In genomic region chr20:45578151-45578660, GRCh38 we compare ENCODE assay signal across 28 cellular contexts. TPM values are rescaled to one million over a fixed set of nuclear protein-coding genes. Genes with fewer than 3 reads are reported as not detected.
DNase-seq lines count a peak whose midpoint lies in the region; ATAC-seq, FAIRE-seq and TF ChIP-seq lines count a peak whose summit lies in the region.
"Had no signal": no experiment of that assay in that cellular context is flagged by ENCODE, and none has a peak within 500 bp of the region (broad histone marks: within the 10 kb centered on the region; RNA-seq: fewer than 3 reads in every experiment).

No MANE protein-coding gene starts in this region.

- H3K27ac ChIP-seq in small intestine (ENCODE audit: low read depth in 1 of 2, low read length in 1 of 2): no peak overlapping the region
- no peak overlapping the region for H3K27ac ChIP-seq in CD4-positive, alpha-beta T cell (ENCODE audit: low read depth, low read length)
- H3K27ac ChIP-seq: BLaER1 had no signal

- DNase-seq in HAP-1 (ENCODE audit: low spot score in 2 of 2) (peak; percentile 87 to 99), iPS-NIHi7 (ENCODE audit: extremely low spot score) (peak; percentile 26), small intestine (peak; percentile 4), activated gamma-delta T cell treated with Interleukin-2 at 50 U/mL for 16 hours (no peak), T-helper 1 cell (no peak)
- DNase-seq in CD4-positive, alpha-beta T cell: no peak
- DNase-seq: ACHN; CD8-positive, alpha-beta T cell; DMS153; HFFc6; Karpas-422; MV-4-11; NCI-H1105 treated with DMSO at 0.1 percent for 48 hours; NCI-H1694; NCI-H2227 treated with DMSO at 0.1 percent for 48 hours; NCI-H510A treated with DMSO at 0.1 percent for 48 hours; NCI-H774; NK-92 treated with Interleukin-12 subunit alpha and Interleukin-12 subunit beta, amount 100 ng/mL, for 24 hours; SIG-M5; SK-N-SH had no signal

- H3K9me3 Mint-ChIP-seq in brain: peaks cover 0 to 4% (median 0%) of the 10 kb centered on the region in 5 experiments
- no peaks in the 10 kb centered on the region for H3K9me3 Mint-ChIP-seq in CD4-positive, alpha-beta T cell
- H3K9me3 Mint-ChIP-seq: CD8-positive, alpha-beta T cell; HFFc6 had no signal

- H3K4me1 ChIP-seq in HAP-1 (peaks cover 20% of the 10 kb centered on the region), small intestine (ENCODE audit: control insufficient read depth in 2 of 2, insufficient read depth in 1 of 2, low read depth in 1 of 2, low read length in 1 of 2) (no peaks in the 10 kb centered on the region)
- H3K4me1 ChIP-seq: BLaER1 had no signal

- peak overlapping the region in 4 of 5 experiments; percentile 80 to 98 (median 85) for H3K27ac Mint-ChIP-seq in brain
- H3K27ac Mint-ChIP-seq in CD4-positive, alpha-beta T cell: no peak overlapping the region
- H3K27ac Mint-ChIP-seq: CD8-positive, alpha-beta T cell; HFFc6 had no signal

- no peak for FAIRE-seq in small intestine (lab: Jason Lieb, UNC)
- FAIRE-seq: G401.6, GM18507 had no signal

- no peaks in the 10 kb centered on the region for H3K36me3 ChIP-seq in HAP-1 (replicated peaks)
- no peaks in the 10 kb centered on the region for H3K36me3 ChIP-seq in small intestine (ENCODE audit: control insufficient read depth in 2 of 2, insufficient read depth in 2 of 2, low read length in 2 of 2)
- H3K36me3 ChIP-seq: BLaER1 had no signal

- H3K9me3 ChIP-seq in HAP-1: no peaks in the 10 kb centered on the region
- no peaks in the 10 kb centered on the region for H3K9me3 ChIP-seq in small intestine (ENCODE audit: control insufficient read depth, low read depth)
- no peaks in the 10 kb centered on the region for H3K9me3 ChIP-seq in CD4-positive, alpha-beta T cell (ENCODE audit: control insufficient read depth, low read length)
- H3K9me3 ChIP-seq: BLaER1, SK-N-SH had no signal

- H3K27me3 Mint-ChIP-seq in brain: no peaks in the 10 kb centered on the region
- peaks cover 25% of the 10 kb centered on the region for H3K27me3 Mint-ChIP-seq in CD4-positive, alpha-beta T cell

- POLR2A ChIA-PET in CD4-positive, alpha-beta T cell (lab: Charles Lee): no interaction called here

- CTCF ChIA-PET in CD4-positive, alpha-beta T cell (lab: Charles Lee): no interaction called here

- H3K4me1 Mint-ChIP-seq in brain: peaks cover 16% of the 10 kb centered on the region
- no peaks in the 10 kb centered on the region for H3K4me1 Mint-ChIP-seq in CD4-positive, alpha-beta T cell (ENCODE audit: low read depth)

- in situ Hi-C loops in HAP-1 (cut with MboI; ENCODE audit: low sequenced_read_pairs): no loop called here

- no peaks in the 10 kb centered on the region; the same call in 1 of the 2 replicates for H3K27me3 ChIP-seq in HAP-1 (ENCODE audit: low read depth)
- H3K27me3 ChIP-seq in small intestine (ENCODE audit: control insufficient read depth in 2 of 2, insufficient read depth in 2 of 2, low read length in 2 of 2): no peaks in the 10 kb centered on the region
- H3K27me3 ChIP-seq in CD4-positive, alpha-beta T cell (ENCODE audit: control insufficient read depth, insufficient read depth, low read length): peaks cover 9% of the 10 kb centered on the region
- H3K27me3 ChIP-seq: BLaER1 had no signal

- intact Hi-C loops in CD4-positive, alpha-beta T cell (cut with DNase I, micrococcal nuclease): no loop called here

- no peak for TF ChIP-seq CTCF in brain (conservative IDR thresholded peaks at IDR 0.05)
- no peak for TF ChIP-seq CTCF in CD4-positive, alpha-beta T cell (IDR thresholded peaks at IDR 0.05)

- peak overlapping the region in 1 of 5 experiments; percentile 50 for H3K4me3 Mint-ChIP-seq in brain
- no peak overlapping the region for H3K4me3 Mint-ChIP-seq in CD4-positive, alpha-beta T cell
- H3K4me3 Mint-ChIP-seq: CD8-positive, alpha-beta T cell; HFFc6 had no signal

- WGBS in small intestine, 3 donors: 50 to 71% (median 62%) methylated on average over 3 of the region's 3 CpGs

- H3K36me3 Mint-ChIP-seq in brain: no peaks in the 10 kb centered on the region
- no peaks in the 10 kb centered on the region for H3K36me3 Mint-ChIP-seq in CD4-positive, alpha-beta T cell (ENCODE audit: low read depth)
- H3K36me3 Mint-ChIP-seq: CD8-positive, alpha-beta T cell had no signal

- H3K4me3 ChIP-seq in HAP-1 (no peak overlapping the region), small intestine (ENCODE audit: low read depth in 1 of 2, low read length in 2 of 2) (no peak overlapping the region)
- H3K4me3 ChIP-seq: BLaER1 had no signal

- no peak for ATAC-seq in CD4-positive, alpha-beta T cell (ENCODE audit: poor library complexity)
- ATAC-seq: CD8-positive, alpha-beta T cell; Panc1 had no signal

RNA-seq across cellular contexts. Expression of gene WFDC8, which starts 0.9 kb away (rescaled TPM):
- not detected for polyA plus RNA-seq in brain (ENCODE audit: insufficient read depth, low read depth, low replicate concordance)
- polyA plus RNA-seq in small intestine: not detected
- not detected for total RNA-seq in CD4-positive, alpha-beta T cell
- total RNA-seq: CD8-positive, alpha-beta T cell; H4; HFFc6; HT1080; M059J had no signal
- polyA plus RNA-seq: SK-N-SH had no signal

RNA-seq across cellular contexts. Expression of gene EPPIN, which starts 31.0 kb away (rescaled TPM):
- polyA plus RNA-seq in brain (ENCODE audit: insufficient read depth, low read depth, low replicate concordance) (not detected), small intestine (not detected)
- total RNA-seq in CD4-positive, alpha-beta T cell: not detected
- total RNA-seq: CD8-positive, alpha-beta T cell; H4; HFFc6; HT1080; M059J had no signal
- polyA plus RNA-seq: SK-N-SH had no signal

RNA-seq across cellular contexts. Expression of gene WFDC6, which starts 38.9 kb away (rescaled TPM):
- polyA plus RNA-seq in brain (ENCODE audit: insufficient read depth, low read depth, low replicate concordance) (not detected), small intestine (not detected)
- total RNA-seq in CD4-positive, alpha-beta T cell: not detected
- total RNA-seq: CD8-positive, alpha-beta T cell; H4; HFFc6; HT1080; M059J had no signal
- polyA plus RNA-seq: SK-N-SH had no signal

RNA-seq across cellular contexts. Expression of gene WFDC10A, which starts 51.3 kb away (rescaled TPM):
- not detected for polyA plus RNA-seq in brain (ENCODE audit: insufficient read depth, low read depth, low replicate concordance)
- not detected for polyA plus RNA-seq in small intestine
- not detected for total RNA-seq in CD4-positive, alpha-beta T cell
- total RNA-seq: CD8-positive, alpha-beta T cell; H4; HFFc6; HT1080; M059J had no signal
- polyA plus RNA-seq: SK-N-SH had no signal

RNA-seq across cellular contexts. Expression of gene WFDC9, which starts 52.9 kb away (rescaled TPM):
- polyA plus RNA-seq in brain (ENCODE audit: insufficient read depth, low read depth, low replicate concordance): not detected
- polyA plus RNA-seq in small intestine: not detected
- total RNA-seq in CD4-positive, alpha-beta T cell: not detected
- total RNA-seq: CD8-positive, alpha-beta T cell; H4; HFFc6; HT1080; M059J had no signal
- polyA plus RNA-seq: SK-N-SH had no signal

Comparison
In these comparisons a context has a peak if more than half of its experiments do, and no peak if none do; other contexts are left out.
1. DNase-seq: peak in HAP-1 (2 of 2), iPS-NIHi7 (single experiment) and small intestine (single experiment); none in activated gamma-delta T cell treated with Interleukin-2 at 50 U/mL for 16 hours (single experiment), CD4-positive, alpha-beta T cell (0 of 10) and T-helper 1 cell (0 of 5).